ENCODE assay signal across 13 cellular contexts in genomic region chr17:82126479-82127314, GRCh38. TPM values are rescaled to one million over a fixed set of nuclear protein-coding genes. Genes with fewer than 3 reads are reported as not detected.
DNase-seq lines count a peak whose midpoint lies in the region; ATAC-seq and TF ChIP-seq lines count a peak whose summit lies in the region.
"Had no signal": no experiment of that assay in that cellular context is flagged by ENCODE, and none has a peak within 500 bp of the region (broad histone marks: within the 10 kb centered on the region; RNA-seq: fewer than 3 reads in every experiment).

No MANE protein-coding gene starts in this region.

- peak; percentile 85 for ATAC-seq in mucosa of descending colon
- ATAC-seq in HG03520 (IDR thresholded peaks at IDR 0.05; ENCODE audit: unreplicated experiment) = no peak
- ATAC-seq: HCT116 had no signal

- intact Hi-C loops in mucosa of descending colon (cut with DNase I, micrococcal nuclease) = no loop called here

- DNase-seq in activated T-cell treated with anti-CD3 and anti-CD28 coated beads, Interleukin-2, amount 50 U/mL, for 24 hours = peak; percentile 75
- peak in 2 of 3 donors; percentile 34 to 77 for DNase-seq in mucosa of descending colon
- DNase-seq in stimulated activated CD8-positive, alpha-beta memory T cell treated with anti-CD3 and anti-CD28 coated beads, Interleukin-7, amount 100 ng/mL, for 24 hours (ENCODE audit: low read depth) = peak; percentile 25
- DNase-seq in NCI-H748 treated with DMSO at 0.1 percent for 48 hours (lab: John Stamatoyannopoulos, UW) = no peak
- no peak for DNase-seq in nucleus accumbens (lab: John Stamatoyannopoulos, UW)
- DNase-seq in GOT3 (lab: John Stamatoyannopoulos, UW) = no peak
- DNase-seq: aorta, Calu3, NCI-H2029, uterus had no signal

- H3K27ac Mint-ChIP-seq in T-helper 1 cell treated with Interleukin-12 subunit alpha and Interleukin-12 subunit beta and Interleukin-4 antibody, amounts not matched to agents 30 μg/mL and 1 μg/mL, for 36 hours = peak overlapping the region; percentile 89
- peak overlapping the region; percentile 91 for H3K27ac Mint-ChIP-seq in activated T-cell treated with anti-CD3 and anti-CD28 coated beads, Interleukin-2, amount 50 U/mL, for 24 hours

- no peak for TF ChIP-seq CTCF in mucosa of descending colon (IDR thresholded peaks at IDR 0.05)

- H3K4me1 ChIP-seq in mucosa of descending colon (ENCODE audit: low read depth) = no peaks in the 10 kb centered on the region
- H3K4me1 ChIP-seq: uterus had no signal

- no peaks in the 10 kb centered on the region for H3K9me3 Mint-ChIP-seq in T-helper 1 cell treated with Interleukin-12 subunit alpha and Interleukin-12 subunit beta and Interleukin-4 antibody, amounts not matched to agents 30 μg/mL and 1 μg/mL, for 36 hours
- H3K9me3 Mint-ChIP-seq in activated T-cell treated with anti-CD3 and anti-CD28 coated beads, Interleukin-2, amount 50 U/mL, for 24 hours = no peaks in the 10 kb centered on the region

- H3K36me3 Mint-ChIP-seq in T-helper 1 cell treated with Interleukin-12 subunit alpha and Interleukin-12 subunit beta and Interleukin-4 antibody, amounts not matched to agents 30 μg/mL and 1 μg/mL, for 36 hours (ENCODE audit: low read depth) = peaks cover 5% of the 10 kb centered on the region
- H3K36me3 Mint-ChIP-seq in activated T-cell treated with anti-CD3 and anti-CD28 coated beads, Interleukin-2, amount 50 U/mL, for 24 hours (ENCODE audit: low read depth) = peaks cover 21% of the 10 kb centered on the region

- no peaks in the 10 kb centered on the region for H3K9me3 ChIP-seq in mucosa of descending colon
- H3K9me3 ChIP-seq: uterus had no signal

- peaks cover 31% of the 10 kb centered on the region for H3K4me1 Mint-ChIP-seq in T-helper 1 cell treated with Interleukin-12 subunit alpha and Interleukin-12 subunit beta and Interleukin-4 antibody, amounts not matched to agents 30 μg/mL and 1 μg/mL, for 36 hours (ENCODE audit: low read depth)
- peaks cover 59% of the 10 kb centered on the region for H3K4me1 Mint-ChIP-seq in activated T-cell treated with anti-CD3 and anti-CD28 coated beads, Interleukin-2, amount 50 U/mL, for 24 hours (ENCODE audit: low read depth)

- H3K4me3 Mint-ChIP-seq in T-helper 1 cell treated with Interleukin-12 subunit alpha and Interleukin-12 subunit beta and Interleukin-4 antibody, amounts not matched to agents 30 μg/mL and 1 μg/mL, for 36 hours = peak overlapping the region; percentile 62
- peak overlapping the region; percentile 53 for H3K4me3 Mint-ChIP-seq in activated T-cell treated with anti-CD3 and anti-CD28 coated beads, Interleukin-2, amount 50 U/mL, for 24 hours

- no peaks in the 10 kb centered on the region for H3K27me3 Mint-ChIP-seq in T-helper 1 cell treated with Interleukin-12 subunit alpha and Interleukin-12 subunit beta and Interleukin-4 antibody, amounts not matched to agents 30 μg/mL and 1 μg/mL, for 36 hours (ENCODE audit: low read depth)
- H3K27me3 Mint-ChIP-seq in activated T-cell treated with anti-CD3 and anti-CD28 coated beads, Interleukin-2, amount 50 U/mL, for 24 hours = no peaks in the 10 kb centered on the region

- no peaks in the 10 kb centered on the region for H3K36me3 ChIP-seq in mucosa of descending colon (ENCODE audit: low read depth)
- H3K36me3 ChIP-seq: uterus had no signal

- no peak overlapping the region for H3K4me3 ChIP-seq in mucosa of descending colon
- H3K4me3 ChIP-seq: uterus had no signal

RNA-seq across cellular contexts. Expression of gene FASN, which starts 28.7 kb away (rescaled TPM):
- 100 to 1,000 TPM in 2 of 3 donors, 10 to 100 TPM in 1; 87.2 to 115 (median 102) TPM for total RNA-seq in mucosa of descending colon

Comparison
In these comparisons a context has a peak if more than half of its experiments do, and no peak if none do; other contexts are left out.
1. DNase-seq: peak in activated T-cell treated with anti-CD3 and anti-CD28 coated beads, Interleukin-2, amount 50 U/mL, for 24 hours (single experiment), mucosa of descending colon (2 of 3) and stimulated activated CD8-positive, alpha-beta memory T cell treated with anti-CD3 and anti-CD28 coated beads, Interleukin-7, amount 100 ng/mL, for 24 hours (single experiment); none in NCI-H748 treated with DMSO at 0.1 percent for 48 hours (single experiment), nucleus accumbens (0 of 56) and GOT3 (single experiment).